16 cellular contexts compared by ENCODE assay signal in the genomic region with DNA sequence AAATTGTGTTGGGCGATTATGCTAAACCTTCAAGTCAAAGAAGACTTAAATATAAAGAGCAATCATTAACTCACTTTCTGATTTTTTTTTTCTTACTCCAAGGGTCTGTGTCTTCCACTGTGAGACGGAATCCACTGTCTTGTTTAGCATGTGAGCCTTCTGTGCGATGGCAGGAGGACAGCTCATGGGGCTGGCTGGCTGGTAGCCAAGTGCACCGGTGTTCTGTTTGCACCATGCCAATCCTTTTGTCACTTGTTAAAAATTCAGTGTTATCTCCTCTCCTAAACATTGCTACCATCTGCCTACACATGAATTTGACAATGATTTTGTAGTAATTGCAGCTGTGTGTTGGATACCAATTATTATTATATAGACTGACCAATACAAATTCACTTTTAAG.
"Had no signal": no experiment of that assay in that cellular context is flagged by ENCODE, and none has a peak within 500 bp of the region (broad histone marks: within the 10 kb centered on the region; RNA-seq: fewer than 3 reads in every experiment).

No MANE protein-coding gene starts in this region.

- DNase-seq: activated CD4-positive, alpha-beta T cell treated with anti-CD3 and anti-CD28 coated beads for 36 hours; activated CD4-positive, alpha-beta T cell treated with anti-CD3 and anti-CD28 coated beads, Interleukin-2, amount 50 U/mL, for 48 hours; activated gamma-delta T cell; adrenal gland; effector CD8-positive, alpha-beta T cell; gastrocnemius medialis; head of caudate nucleus; naive B cell; stimulated activated naive CD4-positive, alpha-beta T cell had no signal

- H3K4me1 ChIP-seq: adrenal gland, breast epithelium, gastrocnemius medialis, neural progenitor cell had no signal

- ATAC-seq: activated CD4-positive, alpha-beta T cell treated with anti-CD3 and anti-CD28 coated beads for 36 hours; activated naive CD4-positive, alpha-beta T cell treated with anti-CD3 and anti-CD28 coated beads, Interleukin-2, amount 50 U/mL, for 72 hours; esophagus mucosa; gastrocnemius medialis; WTC11 had no signal

- H3K4me3 ChIP-seq: adrenal gland, breast epithelium, gastrocnemius medialis, neural progenitor cell had no signal

- H3K27ac ChIP-seq: adrenal gland, breast epithelium, gastrocnemius medialis, neural progenitor cell had no signal

- FAIRE-seq: astrocyte, keratinocyte had no signal

- H3K27me3 ChIP-seq: adrenal gland, breast epithelium, gastrocnemius medialis, neural progenitor cell had no signal

- H3K9me3 ChIP-seq: adrenal gland, breast epithelium, gastrocnemius medialis had no signal

- H3K36me3 ChIP-seq: adrenal gland, breast epithelium, gastrocnemius medialis, neural progenitor cell had no signal
